18 cellular contexts compared by ENCODE assay signal in the genomic region with DNA sequence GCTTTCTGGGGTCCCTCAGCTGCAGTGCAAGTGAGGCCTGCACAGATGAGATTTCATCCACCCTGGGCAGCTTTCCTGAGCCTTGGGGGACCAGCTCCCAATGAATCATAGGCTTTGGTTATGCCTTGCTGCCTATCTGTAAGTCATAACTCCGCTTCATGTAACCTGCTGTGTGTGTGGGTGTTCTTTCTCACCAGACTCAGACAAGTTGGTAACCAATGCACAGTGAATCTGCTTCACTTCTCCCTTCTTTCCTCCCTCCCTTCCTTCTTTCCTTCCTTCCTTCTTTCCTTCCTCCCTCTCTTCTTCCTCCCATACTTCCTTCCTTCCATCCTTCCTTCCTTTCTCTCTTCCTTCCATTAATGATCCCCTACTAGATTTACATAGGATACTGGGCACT.
"Had no signal": no experiment of that assay in that cellular context is flagged by ENCODE, and none has a peak within 500 bp of the region (broad histone marks: within the 10 kb centered on the region; RNA-seq: fewer than 3 reads in every experiment).

No MANE protein-coding gene starts in this region.

- H3K27ac Mint-ChIP-seq: immature natural killer cell; naive thymus-derived CD4-positive, alpha-beta T cell; stimulated activated memory B cell treated with anti-CD40 and anti-IgM and Interleukin-4, amounts not matched to agents 10 μg/mL and 1 μg/mL and 100 μg/mL, for 72 hours had no signal

- H3K9me3 ChIP-seq: colonic mucosa, esophagus squamous epithelium, mucosa of descending colon, thyroid gland had no signal

- H3K36me3 Mint-ChIP-seq: immature natural killer cell; naive thymus-derived CD4-positive, alpha-beta T cell; stimulated activated memory B cell treated with anti-CD40 and anti-IgM and Interleukin-4, amounts not matched to agents 10 μg/mL and 1 μg/mL and 100 μg/mL, for 72 hours had no signal

- H3K36me3 ChIP-seq: cardiac muscle cell, colonic mucosa, esophagus squamous epithelium, thyroid gland had no signal

- H3K4me3 ChIP-seq: cardiac muscle cell, colonic mucosa, esophagus squamous epithelium, mucosa of descending colon, thyroid gland had no signal

- DNase-seq: activated CD4-positive, alpha-beta T cell treated with anti-CD3 and anti-CD28 coated beads, Interleukin-2, amount 50 U/mL, for 1 hour; activated naive CD4-positive, alpha-beta T cell treated with Interleukin-2 at 50 U/mL for 16 hours; activated T-cell treated with anti-CD3 and anti-CD28 coated beads for 4 hours; aorta; colonic mucosa; effector CD4-positive, alpha-beta T cell; esophagus squamous epithelium; foreskin fibroblast; glutamatergic neuron; immature natural killer cell; mammary epithelial cell; mucosa of descending colon; naive thymus-derived CD4-positive, alpha-beta T cell; retina; thyroid gland had no signal

- H3K27me3 ChIP-seq: colonic mucosa, thyroid gland had no signal

- H3K27ac ChIP-seq: cardiac muscle cell, colonic mucosa, esophagus squamous epithelium, parathyroid adenoma, thyroid gland had no signal

- H3K4me3 Mint-ChIP-seq: immature natural killer cell; naive thymus-derived CD4-positive, alpha-beta T cell; stimulated activated memory B cell treated with anti-CD40 and anti-IgM and Interleukin-4, amounts not matched to agents 10 μg/mL and 1 μg/mL and 100 μg/mL, for 72 hours had no signal

- H3K4me1 Mint-ChIP-seq: immature natural killer cell; stimulated activated memory B cell treated with anti-CD40 and anti-IgM and Interleukin-4, amounts not matched to agents 10 μg/mL and 1 μg/mL and 100 μg/mL, for 72 hours had no signal

- H3K9me3 Mint-ChIP-seq: immature natural killer cell; stimulated activated memory B cell treated with anti-CD40 and anti-IgM and Interleukin-4, amounts not matched to agents 10 μg/mL and 1 μg/mL and 100 μg/mL, for 72 hours had no signal

- H3K4me1 ChIP-seq: colonic mucosa, esophagus squamous epithelium, parathyroid adenoma, thyroid gland had no signal
